In genomic region chr18:61984293-61984692, GRCh38 we compare ENCODE assay signal across 24 cellular contexts.
"Had no signal": no experiment of that assay in that cellular context is flagged by ENCODE, and none has a peak within 500 bp of the region (broad histone marks: within the 10 kb centered on the region; RNA-seq: fewer than 3 reads in every experiment).

No MANE protein-coding gene starts in this region.

- H3K9me3 ChIP-seq: esophagus muscularis mucosa, gastrocnemius medialis, heart right ventricle, lower lobe of right lung, prostate gland, right lobe of liver, spleen, stomach, thoracic aorta had no signal

- H3K36me3 ChIP-seq: esophagus muscularis mucosa, gastrocnemius medialis, heart right ventricle, lower lobe of right lung, prostate gland, right lobe of liver, spleen, stomach, thoracic aorta had no signal

- H2AFZ ChIP-seq: parathyroid adenoma had no signal

- DNase-seq: effector memory CD8-positive, alpha-beta T cell; gastrocnemius medialis; heart right ventricle; hypothalamus; lower lobe of right lung; right lobe of liver; spleen; stimulated activated CD4-positive, alpha-beta T cell treated with anti-CD3 and anti-CD28 coated beads, Interleukin-15, amount 100 ng/mL, for 24 hours; stimulated activated CD4-positive, alpha-beta T cell treated with anti-CD3 and anti-CD28 coated beads, Interleukin-1b, Interleukin-23, amount 100 ng/mL, for 48 hours; stimulated activated CD4-positive, alpha-beta T cell treated with anti-CD3 and anti-CD28 coated beads, Interleukin-4, amount 100 ng/mL, for 4 hours; stimulated activated naive CD4-positive, alpha-beta T cell; stomach; substantia nigra; trophoblast cell had no signal

- H3K4me1 ChIP-seq: gastrocnemius medialis, lower lobe of right lung, prostate gland had no signal

- H3K27ac ChIP-seq: epithelial cell of prostate, esophagus muscularis mucosa, gastrocnemius medialis, lower lobe of right lung, parathyroid adenoma, prostate gland, right lobe of liver, spleen, stomach had no signal

- H3K27ac Mint-ChIP-seq: dendritic cell treated with granulocyte-macrophage colony-stimulating factor and Interleukin-4, amounts not matched to agents 40 ng/mL and 50 ng/mL, for 4 days; effector memory CD8-positive, alpha-beta T cell; memory B cell; mesothelial cell of epicardium; natural killer cell treated with Interleukin-12 subunit alpha and Interleukin-12 subunit beta and Interleukin-15 and Interleukin-18, amount 100 ng/mL, for 72 hours had no signal

- H3K4me3 ChIP-seq: esophagus muscularis mucosa, gastrocnemius medialis, heart right ventricle, lower lobe of right lung, prostate gland, right lobe of liver, spleen, stomach, thoracic aorta had no signal

- H3K9ac ChIP-seq: parathyroid adenoma had no signal

- H3K79me2 ChIP-seq: parathyroid adenoma had no signal

- ATAC-seq: effector memory CD8-positive, alpha-beta T cell; gastrocnemius medialis; left lobe of liver; lower lobe of right lung; natural killer cell treated with Interleukin-12 subunit alpha and Interleukin-12 subunit beta and Interleukin-15 and Interleukin-18, amount 100 ng/mL, for 72 hours; right lobe of liver had no signal

- H3K4me3 Mint-ChIP-seq: dendritic cell treated with granulocyte-macrophage colony-stimulating factor and Interleukin-4, amounts not matched to agents 40 ng/mL and 50 ng/mL, for 4 days; effector memory CD8-positive, alpha-beta T cell; memory B cell; mesothelial cell of epicardium; natural killer cell treated with Interleukin-12 subunit alpha and Interleukin-12 subunit beta and Interleukin-15 and Interleukin-18, amount 100 ng/mL, for 72 hours had no signal

- H3K9me3 Mint-ChIP-seq: effector memory CD8-positive, alpha-beta T cell; memory B cell; natural killer cell treated with Interleukin-12 subunit alpha and Interleukin-12 subunit beta and Interleukin-15 and Interleukin-18, amount 100 ng/mL, for 72 hours had no signal

- H3K36me3 Mint-ChIP-seq: memory B cell; mesothelial cell of epicardium; natural killer cell treated with Interleukin-12 subunit alpha and Interleukin-12 subunit beta and Interleukin-15 and Interleukin-18, amount 100 ng/mL, for 72 hours had no signal

- H3K27me3 ChIP-seq: esophagus muscularis mucosa, gastrocnemius medialis, heart right ventricle, right lobe of liver, spleen, stomach had no signal
